In genomic region chr6:5638666-5639065, GRCh38 we compare ENCODE assay signal across 14 cellular contexts.
"Had no signal": no experiment of that assay in that cellular context is flagged by ENCODE, and none has a peak within 500 bp of the region (broad histone marks: within the 10 kb centered on the region; RNA-seq: fewer than 3 reads in every experiment).

No MANE protein-coding gene starts in this region.

- H3K27me3 ChIP-seq: cardiac muscle cell, esophagus muscularis mucosa, sigmoid colon, spleen, stomach, thyroid gland had no signal

- H3K4me1 ChIP-seq: esophagus muscularis mucosa, sigmoid colon, spleen, stomach, thyroid gland had no signal

- H3K36me3 ChIP-seq: cardiac muscle cell, esophagus muscularis mucosa, thyroid gland had no signal

- H3K27ac ChIP-seq: cardiac muscle cell, esophagus muscularis mucosa, sigmoid colon, SK-N-MC, spleen, stomach, thyroid gland had no signal

- DNase-seq: activated CD4-positive, alpha-beta T cell treated with anti-CD3 and anti-CD28 coated beads, Interleukin-2, amount 50 U/mL, for 4 hours; activated CD8-positive, alpha-beta memory T cell treated with anti-CD3 and anti-CD28 coated beads, Interleukin-2, amount 10 ng/mL, durations not matched to agents 7 days and 5 days; activated naive CD4-positive, alpha-beta T cell treated with anti-CD3 and anti-CD28 coated beads, Interleukin-2, amount 10 ng/mL, durations not matched to agents 7 days and 5 days; activated T-cell treated with anti-CD3 and anti-CD28 coated beads, Interleukin-2, amount 50 U/mL, for 1 hour; natural killer cell; sigmoid colon; spleen; stomach; thyroid gland had no signal

- ATAC-seq: activated CD4-positive, CD25-positive, alpha-beta regulatory T cell treated with anti-CD3 and anti-CD28 coated beads, Interleukin-2, amount 50 U/mL, for 24 hours; activated CD8-positive, alpha-beta memory T cell treated with anti-CD3 and anti-CD28 coated beads, Interleukin-2, amount 10 ng/mL, durations not matched to agents 7 days and 5 days; left lobe of liver; natural killer cell had no signal

- H3K9me3 ChIP-seq: thyroid gland had no signal

- H3K4me3 ChIP-seq: cardiac muscle cell, esophagus muscularis mucosa, sigmoid colon, SK-N-MC, spleen, stomach, thyroid gland had no signal
